22 cellular contexts compared by ENCODE assay signal in the genomic region with DNA sequence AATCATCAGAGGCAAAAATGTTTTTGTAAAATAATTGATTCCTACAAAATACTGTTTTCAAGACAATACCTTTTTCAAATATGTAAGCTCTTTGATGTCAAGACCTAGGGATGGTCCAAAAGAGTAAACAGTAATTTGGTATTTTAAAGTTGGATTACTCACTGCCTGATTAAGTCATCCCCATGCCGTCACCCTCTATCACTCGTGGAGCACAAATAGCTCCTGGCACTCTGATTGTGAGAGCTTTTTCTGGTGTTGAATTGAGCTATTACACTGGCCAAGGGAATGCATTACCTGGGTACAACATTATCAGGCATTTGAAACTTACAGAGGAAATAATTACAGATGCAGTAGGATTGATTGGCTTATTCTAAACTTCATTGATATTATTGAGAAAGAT.
DNase-seq lines count a peak whose midpoint lies in the region; ATAC-seq, FAIRE-seq and TF ChIP-seq lines count a peak whose summit lies in the region.
"Had no signal": no experiment of that assay in that cellular context is flagged by ENCODE, and none has a peak within 500 bp of the region (broad histone marks: within the 10 kb centered on the region; RNA-seq: fewer than 3 reads in every experiment).

No MANE protein-coding gene starts in this region.

- H3K4me1 Mint-ChIP-seq in astrocyte (ENCODE audit: low read depth, unreplicated experiment), result no peaks in the 10 kb centered on the region
- H3K4me1 Mint-ChIP-seq: CD14-positive monocyte; CD8-positive, alpha-beta memory T cell had no signal

- no peaks in the 10 kb centered on the region for H3K79me2 ChIP-seq in astrocyte (ENCODE audit: insufficient read depth, low read length)

- H3K9ac ChIP-seq in astrocyte (ENCODE audit: low read length), result no peak overlapping the region

- peaks cover 4% of the 10 kb centered on the region for H3K9me3 Mint-ChIP-seq in astrocyte (ENCODE audit: unreplicated experiment)

- H3K27ac ChIP-seq in astrocyte (ENCODE audit: low read depth, low read length), result no peak overlapping the region
- H3K27ac ChIP-seq: Peyer's patch had no signal

- H3K4me3 Mint-ChIP-seq in astrocyte (ENCODE audit: unreplicated experiment), result no peak overlapping the region
- H3K4me3 Mint-ChIP-seq: CD14-positive monocyte; CD8-positive, alpha-beta memory T cell had no signal

- ATAC-seq in left cardiac atrium (peak in 1 of 2 donors; percentile 67), Right ventricle myocardium superior (ENCODE audit: poor library complexity) (no peak), GM19463 (IDR thresholded peaks at IDR 0.05; ENCODE audit: unreplicated experiment) (no peak), GM18861 (IDR thresholded peaks at IDR 0.05; ENCODE audit: unreplicated experiment) (no peak)
- ATAC-seq: SK-N-SH treated with all-trans-retinoic acid at 6 μM for 48 hours had no signal

- H3K4me3 ChIP-seq in astrocyte (ENCODE audit: insufficient read depth, low read depth, low read length), result no peak overlapping the region
- H3K4me3 ChIP-seq: Peyer's patch had no signal

- no peaks in the 10 kb centered on the region for H3K36me3 Mint-ChIP-seq in astrocyte (ENCODE audit: low read depth, unreplicated experiment)
- H3K36me3 Mint-ChIP-seq: CD14-positive monocyte; CD8-positive, alpha-beta memory T cell had no signal

- no peak overlapping the region for H2AFZ ChIP-seq in astrocyte (ENCODE audit: low read depth, low read length)

- H3K27ac Mint-ChIP-seq in astrocyte (ENCODE audit: unreplicated experiment), result no peak overlapping the region
- H3K27ac Mint-ChIP-seq: CD14-positive monocyte; CD8-positive, alpha-beta memory T cell had no signal

- no peak overlapping the region for H3K4me2 ChIP-seq in astrocyte (ENCODE audit: low read length)

- H3K36me3 ChIP-seq in astrocyte (ENCODE audit: insufficient read depth, low read length), result no peaks in the 10 kb centered on the region
- H3K36me3 ChIP-seq: BE2C, Peyer's patch had no signal

- H3K4me1 ChIP-seq in astrocyte (ENCODE audit: insufficient read depth, low read length), result peaks cover 3% of the 10 kb centered on the region
- H3K4me1 ChIP-seq: BE2C, Peyer's patch had no signal

- FAIRE-seq in astrocyte (lab: Jason Lieb, UNC) (no peak), urothelium cell line (lab: Jason Lieb, UNC) (no peak)
- FAIRE-seq: H54 had no signal

- intact Hi-C loops in left cardiac atrium (cut with DNase I) (no loop called here), Right ventricle myocardium superior (cut with DNase I) (no loop called here)

- no peak for TF ChIP-seq CTCF in astrocyte (IDR thresholded peaks at IDR 0.05; ENCODE audit: insufficient read depth, low read depth, low read length)

- no peaks in the 10 kb centered on the region for H3K27me3 Mint-ChIP-seq in astrocyte (ENCODE audit: low read depth, unreplicated experiment)
- H3K27me3 Mint-ChIP-seq: CD8-positive, alpha-beta memory T cell had no signal

- DNase-seq in left cardiac atrium, result peak; percentile 18
- DNase-seq in Right ventricle myocardium superior, result no peak
- DNase-seq in astrocyte (ENCODE audit: low read depth), result peak; percentile 20
- peak; percentile 50 for DNase-seq in glomerular visceral epithelial cell (ENCODE audit: extremely low spot score)
- peak; percentile 51 for DNase-seq in urothelium cell line (ENCODE audit: low spot score)
- DNase-seq in SK-N-DZ (ENCODE audit: low spot score), result no peak
- DNase-seq: 8988T; ACHN; BE2C; CD8-positive, alpha-beta memory T cell; KBM-7; NCI-H1105 treated with DMSO at 0.1 percent for 48 hours; NCI-H1694; NCI-H2029 treated with DMSO at 0.1 percent for 48 hours; NCI-H526 treated with DMSO at 0.1 percent for 48 hours; Peyer's patch; SIG-M5 had no signal

- no peaks in the 10 kb centered on the region for H3K27me3 ChIP-seq in astrocyte (ENCODE audit: insufficient read depth, low read length)
- H3K27me3 ChIP-seq: BE2C, Peyer's patch had no signal

- H4K20me1 ChIP-seq in astrocyte (ENCODE audit: insufficient read depth, low read length), result no peaks in the 10 kb centered on the region

- no peaks in the 10 kb centered on the region for H3K9me3 ChIP-seq in astrocyte (ENCODE audit: insufficient read depth, low read depth, low read length)
- H3K9me3 ChIP-seq: BE2C had no signal

Comparison
In these comparisons a context has a peak if more than half of its experiments do, and no peak if none do; other contexts are left out.
1. DNase-seq: peak in left cardiac atrium (single experiment), astrocyte (single experiment), glomerular visceral epithelial cell (single experiment) and urothelium cell line (single experiment); none in Right ventricle myocardium superior (single experiment) and SK-N-DZ (single experiment).